In genomic region chr1:83583351-83584014, GRCh38 we compare ENCODE assay signal across 10 cellular contexts.
A peak's percentile ranks its signal among the peaks of the same experiment; 100 is the strongest.
DNase-seq lines count a peak whose midpoint lies in the region; ATAC-seq and TF ChIP-seq lines count a peak whose summit lies in the region.
"Had no signal": no experiment of that assay in that cellular context is flagged by ENCODE, and none has a peak within 500 bp of the region (broad histone marks: within the 10 kb centered on the region; RNA-seq: fewer than 3 reads in every experiment).

No MANE protein-coding gene starts in this region.

- no peak overlapping the region for H3K4me2 ChIP-seq in PC-9

- no peaks in the 10 kb centered on the region for H3K36me3 ChIP-seq in A673 (ENCODE audit: insufficient read depth, low read length, poor library complexity, severe bottlenecking)
- H3K36me3 ChIP-seq in PC-9 (ENCODE audit: low read depth), result no peaks in the 10 kb centered on the region
- H3K36me3 ChIP-seq: adrenal gland had no signal

- no peaks in the 10 kb centered on the region for H4K20me1 ChIP-seq in PC-9 (ENCODE audit: insufficient read depth)

- H3K27me3 ChIP-seq in A673 (replicated peaks; ENCODE audit: insufficient read depth, low read depth, low read length, poor library complexity) (no peaks in the 10 kb centered on the region), PC-9 (ENCODE audit: insufficient read depth, low read depth) (no peaks in the 10 kb centered on the region)
- H3K27me3 ChIP-seq: adrenal gland had no signal

- CTCF ChIA-PET in A673 (lab: Charles Lee) (no interaction called here), PC-9 (lab: Charles Lee) (no interaction called here)

- no peaks in the 10 kb centered on the region for H3K9me2 ChIP-seq in PC-9 (ENCODE audit: insufficient read depth)

- POLR2A ChIA-PET in A673 (lab: Charles Lee; ENCODE audit: low non-redundant PET), result no interaction called here
- POLR2A ChIA-PET in PC-9 (lab: Charles Lee; ENCODE audit: unreplicated experiment), result no interaction called here

- intact Hi-C loops in A673 (cut with micrococcal nuclease; ENCODE audit: unreplicated experiment) (loop anchor here (10.0 kb wide), 1 partner anchor 809 kb away; no protein-coding TSS in a partner anchor), PC-9 (cut with micrococcal nuclease; ENCODE audit: unreplicated experiment) (no loop called here)

- DNase-seq in A673 (ENCODE audit: low spot score), result peak; percentile 7
- DNase-seq in PC-9, result peak in 1 of 2 experiments; percentile 23
- no peak for DNase-seq in epithelial cell of proximal tubule (ENCODE audit: low read depth)
- no peak for DNase-seq in foreskin melanocyte
- DNase-seq in HUDEP-2 (lab: John Stamatoyannopoulos, UW; ENCODE audit: unreplicated experiment in 76 of 76), result no peak
- no peak for DNase-seq in G401 (ENCODE audit: low spot score)
- DNase-seq: adrenal gland, left cardiac atrium had no signal

- H3K4me3 ChIP-seq in A673 (ENCODE audit: low read depth, low read length, poor library complexity, severe bottlenecking) (no peak overlapping the region), GM12875 (ENCODE audit: low read depth, low read length) (no peak overlapping the region), PC-9 (no peak overlapping the region), epithelial cell of proximal tubule (ENCODE audit: low read depth, low read length) (no peak overlapping the region)
- H3K4me3 ChIP-seq: adrenal gland had no signal

- H3F3A ChIP-seq in PC-9 (ENCODE audit: insufficient read depth, low read depth), result no peaks in the 10 kb centered on the region

- no peak for ATAC-seq in GM19328 (IDR thresholded peaks at IDR 0.05; ENCODE audit: unreplicated experiment)

- no peaks in the 10 kb centered on the region for H3K79me2 ChIP-seq in PC-9 (ENCODE audit: low read depth)

- in situ Hi-C loops in G401 (cut with HindIII; ENCODE audit: low sequenced_read_pairs), result no loop called here

- no peak overlapping the region for H2AFZ ChIP-seq in PC-9

- no peaks in the 10 kb centered on the region for H3K4me1 ChIP-seq in A673 (ENCODE audit: insufficient read depth, low read length, poor library complexity, severe bottlenecking)
- no peaks in the 10 kb centered on the region for H3K4me1 ChIP-seq in PC-9 (replicated peaks; ENCODE audit: insufficient read depth)
- H3K4me1 ChIP-seq: adrenal gland had no signal

- H3K9me3 ChIP-seq in A673 (ENCODE audit: low read depth, low read length, poor library complexity, severe bottlenecking), result no peaks in the 10 kb centered on the region
- no peaks in the 10 kb centered on the region for H3K9me3 ChIP-seq in PC-9 (ENCODE audit: insufficient read depth, low read depth)
- H3K9me3 ChIP-seq: adrenal gland had no signal

- BruUV-seq in A673 (replicated peaks; lab: Mats Ljungman, UMichigan) (no TSS peak), PC-9 (replicated peaks; lab: Mats Ljungman, UMichigan) (no TSS peak)

- TF ChIP-seq CTCF in A673 (conservative IDR thresholded peaks at IDR 0.05; ENCODE audit: low read depth, low read length) (peak; percentile 35), GM12875 (IDR thresholded peaks at IDR 0.05; ENCODE audit: borderline replicate concordance, insufficient read depth, low read depth, low read length) (0 out of 2 replicates have a peak, but pooled peaks have one; percentile 18), PC-9 (conservative IDR thresholded peaks at IDR 0.05) (peak; percentile 48), epithelial cell of proximal tubule (conservative IDR thresholded peaks at IDR 0.05; ENCODE audit: low read depth, low read length) (peak; percentile 24)

- H3K27ac ChIP-seq in A673 (ENCODE audit: low read depth, low read length, poor library complexity, severe bottlenecking) (no peak overlapping the region), PC-9 (no peak overlapping the region)
- H3K27ac ChIP-seq: adrenal gland had no signal
